Comparison of ENCODE assay signal across 24 cellular contexts in the genomic region with DNA sequence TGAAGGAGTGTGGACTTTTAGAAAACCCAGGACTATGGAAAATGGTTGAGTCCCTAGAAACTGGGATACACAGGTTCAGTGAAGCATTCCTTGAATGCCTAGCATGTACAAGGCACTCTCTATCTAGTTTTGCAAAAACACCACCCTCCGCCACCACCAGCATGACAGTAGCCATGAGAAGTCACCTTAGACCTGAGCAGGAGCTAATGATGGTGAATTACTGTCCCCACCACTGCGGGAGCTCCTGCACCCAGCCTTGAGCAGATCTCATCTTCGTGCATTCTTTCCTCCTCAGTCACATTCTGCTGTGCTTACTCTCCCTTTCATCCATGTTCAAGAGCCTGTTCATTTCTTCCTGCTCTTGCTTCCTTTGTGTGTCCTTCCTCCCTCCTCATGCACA.
"Had no signal": no experiment of that assay in that cellular context is flagged by ENCODE, and none has a peak within 500 bp of the region (broad histone marks: within the 10 kb centered on the region; RNA-seq: fewer than 3 reads in every experiment).

No MANE protein-coding gene starts in this region.

- H3K9me3 Mint-ChIP-seq: naive B cell; natural killer cell; neural progenitor cell; stimulated activated naive B cell treated with anti-CD40 and anti-IgM and Interleukin-4, amounts not matched to agents 10 μg/mL and 1 μg/mL and 100 μg/mL, for 72 hours had no signal

- H3K4me1 Mint-ChIP-seq: natural killer cell had no signal

- H3K36me3 Mint-ChIP-seq: mesothelial cell of epicardium; naive B cell; natural killer cell; neural progenitor cell; stimulated activated naive B cell treated with anti-CD40 and anti-IgM and Interleukin-4, amounts not matched to agents 10 μg/mL and 1 μg/mL and 100 μg/mL, for 72 hours had no signal

- ATAC-seq: heart left ventricle; left cardiac atrium; left lung; lower lobe of right lung; natural killer cell; pancreas; right cardiac atrium; stimulated activated naive B cell treated with anti-CD40 and anti-IgM and Interleukin-4, amounts not matched to agents 10 μg/mL and 1 μg/mL and 100 μg/mL, for 72 hours; stimulated activated naive CD8-positive, alpha-beta T cell treated with anti-CD3 and anti-CD28 coated beads, Interleukin-15, Interleukin-2, amounts not matched to agents 100 U/mL and 50 U/mL, for 24 hours had no signal

- DNase-seq: heart left ventricle; hypothalamus; islet precursor cell; left cardiac atrium; left lung; lower lobe of right lung; mesendoderm; naive B cell; natural killer cell; nephron progenitor cell; pancreas; right cardiac atrium; stimulated activated CD4-positive, alpha-beta T cell treated with anti-CD3 and anti-CD28 coated beads, Interleukin-12 subunit alpha, Interleukin-12 subunit beta, amount 100 ng/mL, for 4 hours; stimulated activated CD4-positive, alpha-beta T cell treated with anti-CD3 and anti-CD28 coated beads, Interleukin-15, amount 100 ng/mL, for 24 hours; stimulated activated CD4-positive, alpha-beta T cell treated with anti-CD3 and anti-CD28 coated beads, Interleukin-2, amount 100 ng/mL, for 24 hours; stimulated activated CD4-positive, alpha-beta T cell treated with anti-CD3 and anti-CD28 coated beads, Interleukin-4, amount 100 ng/mL, for 1 hour; stimulated activated naive B cell treated with anti-CD40 and anti-IgM and Interleukin-4, amounts not matched to agents 10 μg/mL and 1 μg/mL and 100 μg/mL, for 72 hours; stimulated activated naive CD8-positive, alpha-beta T cell treated with anti-CD3 and anti-CD28 coated beads, Interleukin-15, Interleukin-2, amounts not matched to agents 100 U/mL and 50 U/mL, for 24 hours; stomach; testis; transverse colon; upper lobe of right lung had no signal

- H3K4me3 Mint-ChIP-seq: mesothelial cell of epicardium; naive B cell; natural killer cell; nephron progenitor cell; neural progenitor cell; stimulated activated naive B cell treated with anti-CD40 and anti-IgM and Interleukin-4, amounts not matched to agents 10 μg/mL and 1 μg/mL and 100 μg/mL, for 72 hours had no signal

- H3K27ac Mint-ChIP-seq: mesothelial cell of epicardium; naive B cell; natural killer cell; nephron progenitor cell; neural progenitor cell; stimulated activated naive B cell treated with anti-CD40 and anti-IgM and Interleukin-4, amounts not matched to agents 10 μg/mL and 1 μg/mL and 100 μg/mL, for 72 hours had no signal
